ENCODE assay signal across 22 cellular contexts in the genomic region with DNA sequence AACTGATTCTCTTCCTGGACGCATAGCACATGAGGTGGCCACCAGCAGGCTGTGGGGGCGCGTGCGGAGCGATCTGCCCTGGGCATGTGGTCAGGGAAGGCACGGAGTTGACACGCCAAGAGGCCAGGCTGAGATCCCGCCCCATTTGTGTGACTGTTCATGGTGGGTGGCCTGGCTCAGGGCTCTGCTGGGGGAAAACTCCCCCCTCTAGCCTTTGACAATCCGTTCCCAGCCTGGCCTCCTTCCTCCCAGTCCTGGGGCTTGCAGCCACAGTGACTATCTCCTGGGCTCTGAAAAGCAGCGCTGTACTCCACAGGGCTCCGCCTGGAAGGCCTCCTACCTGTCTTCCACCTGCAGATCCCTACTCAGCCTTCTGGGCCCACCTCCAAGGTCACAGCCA.
A peak's percentile ranks its signal among the peaks of the same experiment; 100 is the strongest.
DNase-seq lines count a peak whose midpoint lies in the region; ATAC-seq and TF ChIP-seq lines count a peak whose summit lies in the region.
"Had no signal": no experiment of that assay in that cellular context is flagged by ENCODE, and none has a peak within 500 bp of the region (broad histone marks: within the 10 kb centered on the region; RNA-seq: fewer than 3 reads in every experiment).

No MANE protein-coding gene starts in this region.

- intact Hi-C loops in right cardiac atrium (cut with DNase I) (no loop called here), body of pancreas (cut with DNase I) (no loop called here)

- H3K4me1 ChIP-seq in right atrium auricular region (no peaks in the 10 kb centered on the region), right cardiac atrium (ENCODE audit: control insufficient read depth, insufficient read depth, low read length) (no peaks in the 10 kb centered on the region), body of pancreas (no peaks in the 10 kb centered on the region)
- H3K4me1 ChIP-seq: esophagus squamous epithelium, heart left ventricle had no signal

- TF ChIP-seq CTCF in right atrium auricular region (IDR thresholded peaks at IDR 0.05), result no peak
- no peak for TF ChIP-seq CTCF in chondrocyte (IDR thresholded peaks at IDR 0.05)
- no peak for TF ChIP-seq CTCF in body of pancreas (IDR thresholded peaks at IDR 0.05)

- H3K9me3 ChIP-seq in right atrium auricular region (no peaks in the 10 kb centered on the region), right cardiac atrium (ENCODE audit: control insufficient read depth, low read length) (no peaks in the 10 kb centered on the region), body of pancreas (no peaks in the 10 kb centered on the region)
- H3K9me3 ChIP-seq: ascending aorta, BLaER1, esophagus squamous epithelium, heart left ventricle had no signal

- H3K36me3 ChIP-seq in right atrium auricular region (no peaks in the 10 kb centered on the region), body of pancreas (replicated peaks in 1 of 2; ENCODE audit: insufficient read depth in 1 of 2, low read depth in 2 of 2) (no peaks in the 10 kb centered on the region)
- H3K36me3 ChIP-seq: ascending aorta, BLaER1, esophagus squamous epithelium, heart left ventricle had no signal

- WGBS in right cardiac atrium, result 67% methylated on average over 11 of the region's 11 CpGs
- 95 to 96% methylated on average over 8 to 11 of the region's 11 CpGs for WGBS in body of pancreas, 2 donors

- H3K9me3 Mint-ChIP-seq in chondrocyte (ENCODE audit: low read depth), result no peaks in the 10 kb centered on the region
- no peaks in the 10 kb centered on the region for H3K9me3 Mint-ChIP-seq in activated naive CD4-positive, alpha-beta T cell treated with anti-CD3 and anti-CD28 coated beads, Interleukin-2, amount 50 U/mL, for 72 hours
- H3K9me3 Mint-ChIP-seq: activated naive CD4-positive, alpha-beta T cell treated with anti-CD3 and anti-CD28 coated beads, Interleukin-2, amount 10 ng/mL, durations not matched to agents 7 days and 5 days; activated T-cell treated with anti-CD3 and anti-CD28 coated beads, Interleukin-2, amount 50 U/mL, for 4 hours had no signal

- peak overlapping the region; percentile 18 for H3K27ac Mint-ChIP-seq in chondrocyte (ENCODE audit: unreplicated experiment)
- no peak overlapping the region for H3K27ac Mint-ChIP-seq in activated naive CD4-positive, alpha-beta T cell treated with anti-CD3 and anti-CD28 coated beads, Interleukin-2, amount 50 U/mL, for 72 hours
- H3K27ac Mint-ChIP-seq: activated naive CD4-positive, alpha-beta T cell treated with anti-CD3 and anti-CD28 coated beads, Interleukin-2, amount 10 ng/mL, durations not matched to agents 7 days and 5 days had no signal

- TF ChIP-seq POLR2A in body of pancreas (IDR thresholded peaks at IDR 0.05), result no peak

- no peaks in the 10 kb centered on the region for H3K27me3 Mint-ChIP-seq in chondrocyte (ENCODE audit: low read depth)

- no peak overlapping the region for H3K27ac ChIP-seq in right atrium auricular region
- no peak overlapping the region for H3K27ac ChIP-seq in right cardiac atrium (ENCODE audit: low read length)
- no peak overlapping the region for H3K27ac ChIP-seq in body of pancreas
- H3K27ac ChIP-seq: ascending aorta, BLaER1, esophagus squamous epithelium, heart left ventricle had no signal

- ATAC-seq in right cardiac atrium, result no peak
- ATAC-seq in activated naive CD4-positive, alpha-beta T cell treated with anti-CD3 and anti-CD28 coated beads, Interleukin-2, amount 50 U/mL, for 72 hours, result no peak
- ATAC-seq in body of pancreas, result no peak
- ATAC-seq: activated T-cell treated with anti-CD3 and anti-CD28 coated beads, Interleukin-2, amount 50 U/mL, for 4 hours; Panc1 had no signal

- no peak overlapping the region for H3K4me3 Mint-ChIP-seq in chondrocyte (ENCODE audit: unreplicated experiment)
- H3K4me3 Mint-ChIP-seq: activated naive CD4-positive, alpha-beta T cell treated with anti-CD3 and anti-CD28 coated beads, Interleukin-2, amount 10 ng/mL, durations not matched to agents 7 days and 5 days; activated T-cell treated with anti-CD3 and anti-CD28 coated beads, Interleukin-2, amount 50 U/mL, for 4 hours had no signal

- peaks cover 47% of the 10 kb centered on the region for H3K4me1 Mint-ChIP-seq in chondrocyte (ENCODE audit: low read depth)
- H3K4me1 Mint-ChIP-seq: activated naive CD4-positive, alpha-beta T cell treated with anti-CD3 and anti-CD28 coated beads, Interleukin-2, amount 10 ng/mL, durations not matched to agents 7 days and 5 days had no signal

- H3K36me3 Mint-ChIP-seq in chondrocyte (ENCODE audit: low read depth), result no peaks in the 10 kb centered on the region
- no peaks in the 10 kb centered on the region for H3K36me3 Mint-ChIP-seq in activated naive CD4-positive, alpha-beta T cell treated with anti-CD3 and anti-CD28 coated beads, Interleukin-2, amount 50 U/mL, for 72 hours
- H3K36me3 Mint-ChIP-seq: activated naive CD4-positive, alpha-beta T cell treated with anti-CD3 and anti-CD28 coated beads, Interleukin-2, amount 10 ng/mL, durations not matched to agents 7 days and 5 days had no signal

- no peak overlapping the region for H3K4me3 ChIP-seq in right atrium auricular region
- no peak overlapping the region for H3K4me3 ChIP-seq in right cardiac atrium (ENCODE audit: low read length)
- no peak overlapping the region for H3K4me3 ChIP-seq in body of pancreas
- H3K4me3 ChIP-seq: ascending aorta, BLaER1, esophagus squamous epithelium, heart left ventricle had no signal

- DNase-seq in right atrium auricular region (ENCODE audit: low spot score), result peak; percentile 49
- no peak for DNase-seq in right cardiac atrium
- no peak for DNase-seq in chondrocyte (ENCODE audit: low spot score)
- peak; percentile 61 for DNase-seq in islet precursor cell
- no peak for DNase-seq in activated naive CD4-positive, alpha-beta T cell treated with anti-CD3 and anti-CD28 coated beads, Interleukin-2, amount 50 U/mL, for 72 hours (ENCODE audit: low spot score in 2 of 2)
- no peak for DNase-seq in stimulated activated CD4-positive, alpha-beta T cell treated with anti-CD3 and anti-CD28 coated beads, Interleukin-4, amount 100 ng/mL, for 24 hours
- no peak for DNase-seq in midbrain (lab: John Stamatoyannopoulos, UW)
- DNase-seq in body of pancreas, result no peak
- DNase-seq: activated CD4-positive, CD25-positive, alpha-beta regulatory T cell treated with anti-CD3 and anti-CD28 coated beads, Interleukin-2, amount 50 U/mL, for 72 hours; activated naive CD4-positive, alpha-beta T cell treated with anti-CD3 and anti-CD28 coated beads, Interleukin-2, amount 10 ng/mL, durations not matched to agents 7 days and 5 days; activated T-cell treated with anti-CD3 and anti-CD28 coated beads, Interleukin-2, amount 50 U/mL, for 4 hours; cerebellar nuclear complex; effector CD8-positive, alpha-beta T cell; esophagus squamous epithelium; heart left ventricle; NCI-H1694 treated with DMSO at 0.1 percent for 48 hours; NCI-H345; NK-92 treated with Interleukin-12 subunit alpha and Interleukin-12 subunit beta, amount 100 ng/mL, for 24 hours; substantia nigra had no signal

- H3K27me3 ChIP-seq in right atrium auricular region, result no peaks in the 10 kb centered on the region
- no peaks in the 10 kb centered on the region for H3K27me3 ChIP-seq in right cardiac atrium (ENCODE audit: control insufficient read depth, insufficient read depth)
- no peaks in the 10 kb centered on the region for H3K27me3 ChIP-seq in body of pancreas
- H3K27me3 ChIP-seq: ascending aorta, BLaER1 had no signal

Comparison
In these comparisons a context has a peak if more than half of its experiments do, and no peak if none do; other contexts are left out.
1. DNase-seq: peak in right atrium auricular region (single experiment) and islet precursor cell (single experiment); none in right cardiac atrium (0 of 3), chondrocyte (single experiment), activated naive CD4-positive, alpha-beta T cell treated with anti-CD3 and anti-CD28 coated beads, Interleukin-2, amount 50 U/mL, for 72 hours (0 of 2), stimulated activated CD4-positive, alpha-beta T cell treated with anti-CD3 and anti-CD28 coated beads, Interleukin-4, amount 100 ng/mL, for 24 hours (single experiment), midbrain (single experiment) and body of pancreas (0 of 4).